ENCODE assay signal across 1 cellular context in genomic region chr2:233973786-233974185, GRCh38.
TF ChIP-seq lines count a peak whose summit lies in the region.

No MANE protein-coding gene starts in this region.

TF ChIP-seq in H1, 55 proteins besides CTCF, POLR2A, EP300 and RAD21:
- no peak for TF ChIP-seq SIX5 (IDR thresholded peaks at IDR 0.05; ENCODE audit: low read depth, low read length)
- no peak for TF ChIP-seq SRF (IDR thresholded peaks at IDR 0.05; ENCODE audit: low read depth, low read length)
- no peak for TF ChIP-seq TBP (IDR thresholded peaks at IDR 0.05; ENCODE audit: low read depth, low read length)
- no peak for TF ChIP-seq TEAD4 (IDR thresholded peaks at IDR 0.05; ENCODE audit: low read depth, low read length)
- no peak for TF ChIP-seq SP4 (IDR thresholded peaks at IDR 0.05; ENCODE audit: low read length)
- no peak for TF ChIP-seq CREB1 (IDR thresholded peaks at IDR 0.05)
- TF ChIP-seq BCL11A (IDR thresholded peaks at IDR 0.05; ENCODE audit: low read depth in 2 of 2, low read length in 2 of 2): no peak
- TF ChIP-seq GTF2F1 (IDR thresholded peaks at IDR 0.05; ENCODE audit: borderline replicate concordance, low read depth, low read length): no peak
- TF ChIP-seq HDAC2 (IDR thresholded peaks at IDR 0.05; ENCODE audit: borderline replicate concordance in 1 of 2, low read depth in 2 of 2, low read length in 2 of 2): no peak
- TF ChIP-seq RFX5 (IDR thresholded peaks at IDR 0.05; ENCODE audit: borderline replicate concordance, low read depth, low read length): no peak
- TF ChIP-seq CHD7 (IDR thresholded peaks at IDR 0.05; ENCODE audit: insufficient replicate concordance, low read length): no peak
- no peak for TF ChIP-seq KDM4A (IDR thresholded peaks at IDR 0.05; ENCODE audit: low read depth, low read length, severe bottlenecking)
- no peak for TF ChIP-seq JUN (IDR thresholded peaks at IDR 0.05; ENCODE audit: low read depth, low read length)
- TF ChIP-seq TAF1 (IDR thresholded peaks at IDR 0.05; ENCODE audit: low read depth, low read length): no peak
- no peak for TF ChIP-seq BACH1 (IDR thresholded peaks at IDR 0.05; ENCODE audit: low read length)
- no peak for TF ChIP-seq BRCA1 (IDR thresholded peaks at IDR 0.05; ENCODE audit: low read depth, low read length)
- TF ChIP-seq NRF1 (IDR thresholded peaks at IDR 0.05; ENCODE audit: low read depth, low read length): no peak
